9 cellular contexts compared by ENCODE assay signal in the genomic region with DNA sequence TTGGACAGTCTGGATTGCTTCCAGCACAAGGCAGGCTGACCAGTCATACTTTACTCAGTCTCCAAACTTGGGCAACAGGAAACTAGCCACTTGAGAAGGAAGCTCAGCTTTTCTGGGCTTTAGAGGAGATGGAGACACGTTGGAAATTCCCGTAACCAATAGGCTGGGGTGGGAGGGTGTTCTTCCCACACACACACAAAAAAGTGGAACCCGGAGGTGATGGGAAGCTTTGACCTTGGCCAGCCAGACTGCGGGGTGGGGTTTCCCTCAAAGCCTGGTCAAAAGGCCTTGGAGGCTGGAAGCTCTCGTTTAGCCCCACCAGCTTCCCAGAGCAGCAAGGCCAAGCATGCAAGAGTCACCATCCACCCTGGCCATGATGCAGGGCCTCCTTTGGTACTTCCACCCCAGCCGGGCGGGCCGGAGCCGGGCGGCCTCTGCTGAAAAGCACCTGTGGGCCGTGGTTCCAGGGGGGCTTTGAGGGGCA.
DNase-seq lines count a peak whose midpoint lies in the region; ATAC-seq and TF ChIP-seq lines count a peak whose summit lies in the region.
"Had no signal": no experiment of that assay in that cellular context is flagged by ENCODE, and none has a peak within 500 bp of the region (broad histone marks: within the 10 kb centered on the region; RNA-seq: fewer than 3 reads in every experiment).

No MANE protein-coding gene starts in this region.

- CTCF ChIA-PET in activated CD8-positive, alpha-beta T cell treated with anti-CD3 and anti-CD28 coated beads for 36 hours (lab: Charles Lee) = no interaction called here

- no peak for TF ChIP-seq POLR2A in upper lobe of left lung (IDR thresholded peaks at IDR 0.05)

- H3K27ac ChIP-seq in epithelial cell of prostate (peak overlapping the region; percentile 9), upper lobe of left lung (peak overlapping the region; percentile 66 to 92 (median 88))

- ATAC-seq in SK-N-SH treated with all-trans-retinoic acid at 6 μM for 48 hours = peak; percentile 13
- no peak for ATAC-seq in upper lobe of left lung (ENCODE audit: low FRiP score in 2 of 2)
- ATAC-seq in activated CD8-positive, alpha-beta T cell treated with anti-CD3 and anti-CD28 coated beads for 36 hours = no peak

- no peaks in the 10 kb centered on the region for H3K27me3 ChIP-seq in upper lobe of left lung

- no peak for DNase-seq in epithelial cell of prostate (ENCODE audit: low read depth, low spot score)
- peak; percentile 84 to 94 for DNase-seq in lung microvascular endothelial cell (ENCODE audit: low read depth in 2 of 2)
- DNase-seq in upper lobe of left lung = no peak
- DNase-seq in NCI-H345 (lab: John Stamatoyannopoulos, UW) = no peak
- DNase-seq in activated CD8-positive, alpha-beta T cell treated with anti-CD3 and anti-CD28 coated beads for 36 hours = no peak
- no peak for DNase-seq in OCI-M2 (lab: John Stamatoyannopoulos, UW; ENCODE audit: unreplicated experiment)
- DNase-seq in iPS-NIHi7 (ENCODE audit: extremely low spot score) = no peak
- DNase-seq: NCI-H446 treated with DMSO at 0.1 percent for 48 hours had no signal

- no peaks in the 10 kb centered on the region for H3K4me1 Mint-ChIP-seq in activated CD8-positive, alpha-beta T cell treated with anti-CD3 and anti-CD28 coated beads for 36 hours (ENCODE audit: low read depth)

- H3K36me3 Mint-ChIP-seq in activated CD8-positive, alpha-beta T cell treated with anti-CD3 and anti-CD28 coated beads for 36 hours (ENCODE audit: low read depth) = peaks cover 5% of the 10 kb centered on the region

- H3K9me3 ChIP-seq in upper lobe of left lung = no peaks in the 10 kb centered on the region

- POLR2A ChIA-PET in activated CD8-positive, alpha-beta T cell treated with anti-CD3 and anti-CD28 coated beads for 36 hours (lab: Charles Lee) = no interaction called here

- no peak overlapping the region for H3K27ac Mint-ChIP-seq in activated CD8-positive, alpha-beta T cell treated with anti-CD3 and anti-CD28 coated beads for 36 hours

- no peaks in the 10 kb centered on the region for H3K9me3 Mint-ChIP-seq in activated CD8-positive, alpha-beta T cell treated with anti-CD3 and anti-CD28 coated beads for 36 hours

- TF ChIP-seq EP300 in upper lobe of left lung (IDR thresholded peaks at IDR 0.05) = no peak

- no peak for TF ChIP-seq CTCF in upper lobe of left lung (IDR thresholded peaks at IDR 0.05)
- no peak for TF ChIP-seq CTCF in activated CD8-positive, alpha-beta T cell treated with anti-CD3 and anti-CD28 coated beads for 36 hours (IDR thresholded peaks at IDR 0.05)

- peaks cover 17 to 32% (median 21%) of the 10 kb centered on the region in 4 donors for H3K4me1 ChIP-seq in upper lobe of left lung

- H3K4me3 ChIP-seq in upper lobe of left lung = no peak overlapping the region

- H3K27me3 Mint-ChIP-seq in activated CD8-positive, alpha-beta T cell treated with anti-CD3 and anti-CD28 coated beads for 36 hours = no peaks in the 10 kb centered on the region

- no peak overlapping the region for H3K4me3 Mint-ChIP-seq in activated CD8-positive, alpha-beta T cell treated with anti-CD3 and anti-CD28 coated beads for 36 hours

- intact Hi-C loops in activated CD8-positive, alpha-beta T cell treated with anti-CD3 and anti-CD28 coated beads for 36 hours (cut with micrococcal nuclease) = no loop called here

- 70 to 79% methylated on average over 11 of the region's 11 CpGs for WGBS in upper lobe of left lung, 2 donors

- H3K36me3 ChIP-seq in upper lobe of left lung = peaks cover 0 to 24% (median 12%) of the 10 kb centered on the region in 4 donors

TF ChIP-seq in SK-N-SH treated with all-trans-retinoic acid at 6 μM for 48 hours, 23 proteins besides CTCF, POLR2A, EP300 and RAD21:
- TF ChIP-seq ZC3H10 (CRISPR knock-in tag; IDR thresholded peaks at IDR 0.05) (no peak), BACH2 (CRISPR knock-in tag; IDR thresholded peaks at IDR 0.05; ENCODE audit: borderline replicate concordance) (no peak), TOX (CRISPR knock-in tag; IDR thresholded peaks at IDR 0.05; ENCODE audit: borderline replicate concordance) (no peak)

Comparison
In these comparisons a context has a peak if more than half of its experiments do, and no peak if none do; other contexts are left out.
1. DNase-seq: peak in lung microvascular endothelial cell (2 of 2); none in epithelial cell of prostate (single experiment), upper lobe of left lung (0 of 2), NCI-H345 (single experiment), activated CD8-positive, alpha-beta T cell treated with anti-CD3 and anti-CD28 coated beads for 36 hours (single experiment), OCI-M2 (single experiment) and iPS-NIHi7 (single experiment).